ENCODE assay signal across 8 cellular contexts in genomic region chr3:115099115-115099884, GRCh38. TPM values are rescaled to one million over a fixed set of nuclear protein-coding genes. Genes with fewer than 3 reads are reported as not detected.
DNase-seq lines count a peak whose midpoint lies in the region; ATAC-seq and TF ChIP-seq lines count a peak whose summit lies in the region.

No MANE protein-coding gene starts in this region.

- TF ChIP-seq CTCF in WTC11 (IDR thresholded peaks at IDR 0.05) (no peak), hepatocyte (IDR thresholded peaks at IDR 0.05; ENCODE audit: poor library complexity) (no peak)

- H3K4me1 ChIP-seq in GM23248 (ENCODE audit: insufficient read depth) (peaks cover 26% of the 10 kb centered on the region), hepatocyte (ENCODE audit: insufficient read depth) (no peaks in the 10 kb centered on the region)

- H3K9me3 ChIP-seq in GM23248 (ENCODE audit: low read depth) (no peaks in the 10 kb centered on the region), hepatocyte (ENCODE audit: low read depth) (no peaks in the 10 kb centered on the region)

- peaks cover 13% of the 10 kb centered on the region for H3K9me3 Mint-ChIP-seq in WTC11

- H3K27ac Mint-ChIP-seq in WTC11 = peak overlapping the region; percentile 3; the same call in 1 of the 2 replicates

- H3K4me3 Mint-ChIP-seq in WTC11 = no peak overlapping the region

- peaks cover 11% of the 10 kb centered on the region for H3K4me1 Mint-ChIP-seq in WTC11

- 12 to 17% methylated on average over 3 of the region's 3 CpGs for WGBS in GM23248 (ENCODE audit: low coverage in 1 of 2, low lambda C conversion rate in 2 of 2, missing lambda C conversion rate in 2 of 2), 2 experiments
- 39% methylated on average over 3 of the region's 3 CpGs for WGBS in hepatocyte (ENCODE audit: low lambda C conversion rate, missing lambda C conversion rate)

- H4K20me1 ChIP-seq in GM23248 (ENCODE audit: insufficient read depth) (no peaks in the 10 kb centered on the region), hepatocyte (ENCODE audit: insufficient read depth, poor library complexity, severe bottlenecking) (no peaks in the 10 kb centered on the region)

- H3K79me2 ChIP-seq in GM23248 (ENCODE audit: insufficient read depth) = peaks cover 8% of the 10 kb centered on the region; the same call in 1 of the 2 replicates
- H3K79me2 ChIP-seq in hepatocyte = peaks cover 5% of the 10 kb centered on the region

- H3K9me2 ChIP-seq in GM23248 (ENCODE audit: insufficient read depth) = no peaks in the 10 kb centered on the region
- H3K9me2 ChIP-seq in hepatocyte (replicated peaks; ENCODE audit: insufficient read depth) = no peaks in the 10 kb centered on the region

- no peaks in the 10 kb centered on the region for H3K27me3 Mint-ChIP-seq in WTC11 (ENCODE audit: low read depth)

- H3K4me3 ChIP-seq in GM23248 (peak overlapping the region; percentile 71), hepatocyte (peak overlapping the region; percentile 25), skin epidermis (peak overlapping the region in 3 of 7 experiments; percentile 10 to 34 (median 20))

- H3K27me3 ChIP-seq in GM23248 (replicated peaks; ENCODE audit: insufficient read depth) (no peaks in the 10 kb centered on the region), hepatocyte (no peaks in the 10 kb centered on the region)

- ATAC-seq in WTC11 (no peak), GM21528 (IDR thresholded peaks at IDR 0.05; ENCODE audit: low FRiP score, unreplicated experiment) (no peak), GM18505 (IDR thresholded peaks at IDR 0.05; ENCODE audit: unreplicated experiment) (no peak)

- H2AFZ ChIP-seq in GM23248 (peak overlapping the region; percentile 90), hepatocyte (peak overlapping the region; percentile 71)

- H3K27ac ChIP-seq in GM23248 (peak overlapping the region; percentile 69), hepatocyte (peak overlapping the region; percentile 82), skin epidermis (peak overlapping the region in 18 of 21 experiments; percentile 8 to 82 (median 66))

- DNase-seq in GM23248 (peak; percentile 27), WTC11 (ENCODE audit: low spot score) (no peak), hepatocyte (ENCODE audit: low spot score) (no peak), glomerular visceral epithelial cell (ENCODE audit: extremely low spot score) (no peak), amygdala (lab: John Stamatoyannopoulos, UW) (no peak)

- CTCF ChIA-PET in WTC11 (lab: Charles Lee) = no interaction called here

- POLR2A ChIA-PET in WTC11 (lab: Charles Lee) = no interaction called here

- H3K36me3 Mint-ChIP-seq in WTC11 = peaks cover 6% of the 10 kb centered on the region; the same call in 1 of the 2 replicates

- H3K36me3 ChIP-seq in GM23248 (ENCODE audit: low read depth) = no peaks in the 10 kb centered on the region
- H3K36me3 ChIP-seq in hepatocyte (replicated peaks; ENCODE audit: insufficient read depth, low read depth) = no peaks in the 10 kb centered on the region

- H3K4me2 ChIP-seq in GM23248 (ENCODE audit: unreplicated experiment) (peak overlapping the region; percentile 91), hepatocyte (peak overlapping the region; percentile 72)

- TF ChIP-seq POLR2A in GM18505 (IDR thresholded peaks at IDR 0.05; ENCODE audit: borderline replicate concordance, extremely low read depth, insufficient read depth, insufficient read length) = no peak

- in situ Hi-C loops in GM23248 (cut with MboI) = no loop called here

- H3K9ac ChIP-seq in GM23248 = peak overlapping the region; percentile 77

- peaks cover 7% of the 10 kb centered on the region; the same call in 1 of the 2 replicates for H3F3A ChIP-seq in GM23248 (ENCODE audit: insufficient read depth)

TF ChIP-seq in WTC11, 78 proteins besides CTCF, POLR2A, EP300 and RAD21:
- TF ChIP-seq ATF1 (CRISPR knock-in tag; IDR thresholded peaks at IDR 0.05) (no peak), NFE2L1 (CRISPR knock-in tag; IDR thresholded peaks at IDR 0.05) (no peak), EMX1 (CRISPR knock-in tag; IDR thresholded peaks at IDR 0.05) (no peak), ATF2 (CRISPR knock-in tag; IDR thresholded peaks at IDR 0.05; ENCODE audit: borderline replicate concordance, low read depth) (no peak), ZNF423 (CRISPR knock-in tag; IDR thresholded peaks at IDR 0.05) (no peak), TCF7 (CRISPR knock-in tag; IDR thresholded peaks at IDR 0.05; ENCODE audit: low read depth) (no peak), MAX (CRISPR knock-in tag; IDR thresholded peaks at IDR 0.05) (no peak), MLX (CRISPR knock-in tag; IDR thresholded peaks at IDR 0.05) (no peak), CREM (CRISPR knock-in tag; IDR thresholded peaks at IDR 0.05) (no peak), ESRRA (CRISPR knock-in tag; IDR thresholded peaks at IDR 0.05; ENCODE audit: borderline replicate concordance) (no peak), ELF4 (CRISPR knock-in tag; IDR thresholded peaks at IDR 0.05; ENCODE audit: low read depth) (no peak), NR1H2 (CRISPR knock-in tag; IDR thresholded peaks at IDR 0.05) (no peak), ZNF532 (CRISPR knock-in tag; IDR thresholded peaks at IDR 0.05; ENCODE audit: borderline replicate concordance) (no peak), ZNF263 (CRISPR knock-in tag; IDR thresholded peaks at IDR 0.05; ENCODE audit: low read depth) (no peak), NR2C2 (CRISPR knock-in tag; IDR thresholded peaks at IDR 0.05) (no peak), PREB (CRISPR knock-in tag; IDR thresholded peaks at IDR 0.05; ENCODE audit: borderline replicate concordance) (no peak), SMAD3 (CRISPR knock-in tag; IDR thresholded peaks at IDR 0.05; ENCODE audit: borderline replicate concordance) (no peak), FOXJ3 (CRISPR knock-in tag; IDR thresholded peaks at IDR 0.05; ENCODE audit: borderline replicate concordance) (no peak), ZNF232 (CRISPR knock-in tag; IDR thresholded peaks at IDR 0.05) (no peak)

RNA-seq across cellular contexts. Expression of gene ZBTB20, which starts 47.8 kb away (rescaled TPM):
- total RNA-seq in GM23248 (2014; rRNA removed; shearing (Covaris generic)) = 6.3 and 9.2 TPM in 2 replicates
- polyA plus RNA-seq in GM23248 (2016; fragmentation: Nextera tagmentation; extraction: Ambion mirVana) = 10.5 and 12.2 TPM in 2 replicates
- total RNA-seq in WTC11 (2021) = 1.1 to 1.5 TPM (median 1.3 TPM) in 3 replicates
- 20.5 and 28.0 TPM in 2 replicates for total RNA-seq in hepatocyte
- 25.8 and 42.5 TPM in 2 replicates for polyA plus RNA-seq in hepatocyte
